In the genomic region with DNA sequence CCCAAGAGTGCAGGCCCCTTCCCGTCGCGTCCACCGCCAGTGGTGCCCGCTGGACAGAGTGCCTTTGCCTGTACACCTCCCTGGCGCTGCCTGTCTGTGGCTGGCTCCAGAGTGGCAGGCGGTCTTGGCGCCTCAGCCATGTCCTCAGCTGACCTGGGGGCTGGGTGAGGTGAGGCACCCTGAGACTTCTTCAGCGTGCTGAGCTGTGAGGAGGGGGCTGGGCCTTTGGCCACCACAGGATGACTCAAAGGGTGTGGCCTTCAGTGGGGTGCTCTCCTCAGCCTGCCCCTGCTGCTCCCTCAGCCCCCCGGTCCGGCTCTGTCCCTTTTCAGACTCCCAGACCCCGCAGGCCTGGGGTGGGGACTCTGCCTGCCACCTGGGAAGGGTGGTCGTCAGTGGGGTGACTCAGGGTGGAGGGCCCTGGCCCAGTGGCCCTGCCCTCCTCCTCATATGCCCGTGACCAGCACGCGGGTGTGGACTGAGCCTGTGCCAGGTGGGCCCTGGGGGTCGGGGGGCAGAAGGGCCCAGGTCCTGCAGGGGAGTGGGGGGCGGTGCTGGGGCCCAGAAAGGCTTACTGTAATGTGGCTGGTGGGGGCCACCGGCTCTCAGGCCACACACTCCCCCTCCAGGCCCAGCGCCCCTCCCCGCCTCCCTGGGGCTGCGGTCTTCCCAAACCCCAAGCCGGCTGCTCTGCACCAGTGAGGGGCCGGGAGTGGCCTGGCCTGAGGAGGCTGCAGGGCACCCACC, we compare ENCODE assay signal across 1 cellular context.
TF ChIP-seq lines count a peak whose summit lies in the region.

No MANE protein-coding gene starts in this region.

TF ChIP-seq in HCT116, 20 proteins besides CTCF, POLR2A, EP300 and RAD21:
- TF ChIP-seq ZFX (IDR thresholded peaks at IDR 0.05) (0 out of 2 replicates have a peak, but pooled peaks have one; percentile 11), TCF7L2 (IDR thresholded peaks at IDR 0.05; ENCODE audit: borderline replicate concordance, extremely low read depth, insufficient read depth, insufficient read length) (no peak)
